ENCODE assay signal across 13 cellular contexts in genomic region chr20:37362821-37363220, GRCh38.
"Had no signal": no experiment of that assay in that cellular context is flagged by ENCODE, and none has a peak within 500 bp of the region (broad histone marks: within the 10 kb centered on the region; RNA-seq: fewer than 3 reads in every experiment).

No MANE protein-coding gene starts in this region.

- H3K27ac ChIP-seq: gastrocnemius medialis, thyroid gland, uterus had no signal

- H3K27me3 Mint-ChIP-seq: activated CD4-positive, alpha-beta T cell treated with anti-CD3 and anti-CD28 coated beads, Interleukin-2, amount 10 ng/mL, durations not matched to agents 24 days and 14 days; T-helper 17 cell had no signal

- H3K4me1 ChIP-seq: gastrocnemius medialis had no signal

- H3K27ac Mint-ChIP-seq: activated CD4-positive, alpha-beta T cell treated with anti-CD3 and anti-CD28 coated beads, Interleukin-2, amount 10 ng/mL, durations not matched to agents 24 days and 14 days; activated T-helper 1 cell treated with anti-CD3 and anti-CD28 coated beads, Interleukin-12 subunit alpha, Interleukin-12 subunit beta, Interleukin-2, Interleukin-4 antibody, amounts not matched to agents 30 ng/mL and 10 ng/mL and 1 ng/mL, durations not matched to agents 14 hours and 24 hours and 36 hours; stimulated activated effector memory CD8-positive, alpha-beta T cell treated with anti-CD3 and anti-CD28 coated beads, Interleukin-12 subunit alpha, Interleukin-12 subunit beta, amount 100 ng/mL, for 72 hours had no signal

- H3K9me3 Mint-ChIP-seq: activated CD4-positive, alpha-beta T cell treated with anti-CD3 and anti-CD28 coated beads, Interleukin-2, amount 10 ng/mL, durations not matched to agents 24 days and 14 days; activated T-helper 1 cell treated with anti-CD3 and anti-CD28 coated beads, Interleukin-12 subunit alpha, Interleukin-12 subunit beta, Interleukin-2, Interleukin-4 antibody, amounts not matched to agents 30 ng/mL and 10 ng/mL and 1 ng/mL, durations not matched to agents 14 hours and 24 hours and 36 hours; immature natural killer cell; stimulated activated effector memory CD8-positive, alpha-beta T cell treated with anti-CD3 and anti-CD28 coated beads, Interleukin-12 subunit alpha, Interleukin-12 subunit beta, amount 100 ng/mL, for 72 hours had no signal

- H3K36me3 Mint-ChIP-seq: stimulated activated effector memory CD8-positive, alpha-beta T cell treated with anti-CD3 and anti-CD28 coated beads, Interleukin-12 subunit alpha, Interleukin-12 subunit beta, amount 100 ng/mL, for 72 hours had no signal

- H3K4me1 Mint-ChIP-seq: activated CD4-positive, alpha-beta T cell treated with anti-CD3 and anti-CD28 coated beads, Interleukin-2, amount 10 ng/mL, durations not matched to agents 24 days and 14 days had no signal

- H3K4me3 Mint-ChIP-seq: activated CD4-positive, alpha-beta T cell treated with anti-CD3 and anti-CD28 coated beads, Interleukin-2, amount 10 ng/mL, durations not matched to agents 24 days and 14 days; activated T-helper 1 cell treated with anti-CD3 and anti-CD28 coated beads, Interleukin-12 subunit alpha, Interleukin-12 subunit beta, Interleukin-2, Interleukin-4 antibody, amounts not matched to agents 30 ng/mL and 10 ng/mL and 1 ng/mL, durations not matched to agents 14 hours and 24 hours and 36 hours; immature natural killer cell; stimulated activated effector memory CD8-positive, alpha-beta T cell treated with anti-CD3 and anti-CD28 coated beads, Interleukin-12 subunit alpha, Interleukin-12 subunit beta, amount 100 ng/mL, for 72 hours; T-helper 17 cell had no signal

- DNase-seq: activated CD4-positive, alpha-beta T cell treated with anti-CD3 and anti-CD28 coated beads, Interleukin-2, amount 10 ng/mL, durations not matched to agents 24 days and 14 days; activated CD8-positive, alpha-beta memory T cell treated with anti-CD3 and anti-CD28 coated beads, Interleukin-2, amount 50 U/mL, for 48 hours; activated naive CD4-positive, alpha-beta T cell treated with Interleukin-2 at 50 U/mL for 16 hours; erythroblast; gastrocnemius medialis; immature natural killer cell; mesenchymal stem cell; T-helper 17 cell; thyroid gland; uterus had no signal

- H3K36me3 ChIP-seq: gastrocnemius medialis, uterus had no signal

- H3K27me3 ChIP-seq: gastrocnemius medialis, heart left ventricle, thyroid gland, uterus had no signal

- H3K9me3 ChIP-seq: gastrocnemius medialis, heart left ventricle, thyroid gland, uterus had no signal

- ATAC-seq: gastrocnemius medialis; heart left ventricle; stimulated activated effector memory CD8-positive, alpha-beta T cell treated with anti-CD3 and anti-CD28 coated beads, Interleukin-12 subunit alpha, Interleukin-12 subunit beta, amount 100 ng/mL, for 72 hours; T-helper 17 cell had no signal

- H3K4me3 ChIP-seq: gastrocnemius medialis, heart left ventricle, thyroid gland, uterus had no signal
